17 cellular contexts compared by ENCODE assay signal in the genomic region with DNA sequence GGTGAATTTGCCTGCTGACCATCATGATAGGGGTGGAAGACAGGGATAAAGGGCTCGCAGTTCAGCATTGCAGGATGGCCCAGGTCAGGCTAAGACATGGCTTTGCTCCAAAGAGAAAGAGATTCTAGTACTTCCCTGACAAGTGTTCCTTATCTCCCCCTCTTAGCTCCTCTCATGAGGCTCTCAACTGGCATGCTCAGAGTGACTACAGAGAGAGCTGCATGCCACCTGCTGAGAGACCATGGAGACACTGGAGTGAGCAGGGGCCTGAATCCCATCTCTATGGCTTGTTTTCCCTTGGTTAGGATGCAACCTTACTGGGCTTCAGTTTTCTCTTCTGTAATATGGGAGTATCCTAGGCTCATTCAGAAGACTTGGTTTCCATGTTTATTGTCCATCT.
"Had no signal": no experiment of that assay in that cellular context is flagged by ENCODE, and none has a peak within 500 bp of the region (broad histone marks: within the 10 kb centered on the region; RNA-seq: fewer than 3 reads in every experiment).

No MANE protein-coding gene starts in this region.

- H3K9ac ChIP-seq: neural progenitor cell had no signal

- H3K27me3 Mint-ChIP-seq: activated CD4-positive, alpha-beta memory T cell treated with anti-CD3 and anti-CD28 coated beads for 36 hours had no signal

- H3K36me3 ChIP-seq: neural progenitor cell, ovary, stomach, upper lobe of left lung had no signal

- H3K9me3 Mint-ChIP-seq: activated CD4-positive, alpha-beta memory T cell treated with anti-CD3 and anti-CD28 coated beads for 36 hours; activated T-cell treated with anti-CD3 and anti-CD28 coated beads, Interleukin-2, amount 50 U/mL, for 4 hours; neural progenitor cell; T-helper 1 cell treated with Interleukin-12 subunit alpha and Interleukin-12 subunit beta and Interleukin-4 antibody, amounts not matched to agents 30 μg/mL and 1 μg/mL, for 36 hours had no signal

- H3K4me1 ChIP-seq: psoas muscle, stomach, upper lobe of left lung had no signal

- DNase-seq: activated CD4-positive, alpha-beta memory T cell treated with anti-CD3 and anti-CD28 coated beads for 36 hours; activated T-cell treated with anti-CD3 and anti-CD28 coated beads, Interleukin-2, amount 50 U/mL, for 4 hours; cerebellar nuclear complex; cortex of kidney; hypothalamus; islet precursor cell; left colon; ovary; psoas muscle; right cardiac atrium; stimulated activated CD4-positive, alpha-beta T cell treated with anti-CD3 and anti-CD28 coated beads, Interleukin-2, amount 100 ng/mL, for 24 hours; stomach; upper lobe of left lung had no signal

- H3K36me3 Mint-ChIP-seq: neural progenitor cell had no signal

- H3K27me3 ChIP-seq: neural progenitor cell, ovary, stomach, upper lobe of left lung had no signal

- H3K4me3 Mint-ChIP-seq: activated CD4-positive, alpha-beta memory T cell treated with anti-CD3 and anti-CD28 coated beads for 36 hours; activated T-cell treated with anti-CD3 and anti-CD28 coated beads, Interleukin-2, amount 50 U/mL, for 4 hours; neural progenitor cell; T-helper 1 cell treated with Interleukin-12 subunit alpha and Interleukin-12 subunit beta and Interleukin-4 antibody, amounts not matched to agents 30 μg/mL and 1 μg/mL, for 36 hours had no signal

- H3K4me3 ChIP-seq: lung, neural progenitor cell, ovary, psoas muscle, stomach, upper lobe of left lung had no signal

- ATAC-seq: activated T-cell treated with anti-CD3 and anti-CD28 coated beads, Interleukin-2, amount 50 U/mL, for 4 hours; psoas muscle; right cardiac atrium had no signal

- H3K9me3 ChIP-seq: ovary, psoas muscle, stomach, upper lobe of left lung had no signal

- H3K27ac Mint-ChIP-seq: activated CD4-positive, alpha-beta memory T cell treated with anti-CD3 and anti-CD28 coated beads for 36 hours; neural progenitor cell; T-helper 1 cell treated with Interleukin-12 subunit alpha and Interleukin-12 subunit beta and Interleukin-4 antibody, amounts not matched to agents 30 μg/mL and 1 μg/mL, for 36 hours had no signal

- H3K27ac ChIP-seq: neural progenitor cell, ovary, psoas muscle, stomach, upper lobe of left lung, VCaP had no signal
